In genomic region chr20:12976720-12977633, GRCh38 we compare ENCODE assay signal across 21 cellular contexts. TPM values are rescaled to one million over a fixed set of nuclear protein-coding genes. Genes with fewer than 3 reads are reported as not detected.
"Had no signal": no experiment of that assay in that cellular context is flagged by ENCODE, and none has a peak within 500 bp of the region (broad histone marks: within the 10 kb centered on the region; RNA-seq: fewer than 3 reads in every experiment).

No MANE protein-coding gene starts in this region.

- FAIRE-seq: endometrium had no signal

- H3K9me3 Mint-ChIP-seq: activated B cell treated with CpG ODN at 0.5 μM for 24 hours; activated CD4-positive, alpha-beta T cell treated with anti-CD3 and anti-CD28 coated beads, Interleukin-2, amount 10 ng/mL, durations not matched to agents 24 days and 14 days; activated naive CD4-positive, alpha-beta T cell treated with anti-CD3 and anti-CD28 coated beads, Interleukin-2, amount 50 U/mL, for 72 hours; activated T-cell treated with anti-CD3 and anti-CD28 coated beads, Interleukin-2, amount 50 U/mL, for 72 hours had no signal

- H3K27ac ChIP-seq: colonic mucosa, lower lobe of right lung, neural progenitor cell, ovary, sigmoid colon, tibial artery, uterus had no signal

- H3K36me3 ChIP-seq: colonic mucosa, lower lobe of right lung, neural progenitor cell, ovary, sigmoid colon, tibial artery, uterus had no signal

- H3K27me3 Mint-ChIP-seq: activated B cell treated with CpG ODN at 0.5 μM for 24 hours had no signal

- H3K4me1 ChIP-seq: colonic mucosa, lower lobe of right lung, neural progenitor cell, sigmoid colon, tibial artery, uterus had no signal

- DNase-seq: activated B cell treated with CpG ODN at 0.5 μM for 24 hours; activated CD4-positive, alpha-beta T cell treated with anti-CD3 and anti-CD28 coated beads, Interleukin-2, amount 10 ng/mL, durations not matched to agents 24 days and 14 days; activated CD8-positive, alpha-beta memory T cell treated with anti-CD3 and anti-CD28 coated beads, Interleukin-2, amount 50 U/mL, for 48 hours; activated gamma-delta T cell; activated T-cell treated with anti-CD3 and anti-CD28 coated beads, Interleukin-2, amount 50 U/mL, for 72 hours; central memory CD4-positive, alpha-beta T cell; colonic mucosa; kidney; lower lobe of right lung; midbrain; ovary; sigmoid colon; stimulated activated CD4-positive, alpha-beta T cell treated with anti-CD3 and anti-CD28 coated beads, Interleukin-12 subunit alpha, Interleukin-12 subunit beta, amount 100 ng/mL, for 4 hours; stimulated activated CD4-positive, alpha-beta T cell treated with anti-CD3 and anti-CD28 coated beads, Interleukin-2, amount 100 ng/mL, for 24 hours; T-helper 17 cell; tibial artery; uterus had no signal

- H3K4me3 ChIP-seq: colonic mucosa, lower lobe of right lung, neural progenitor cell, ovary, sigmoid colon, tibial artery, uterus had no signal

- H3K4me3 Mint-ChIP-seq: activated B cell treated with CpG ODN at 0.5 μM for 24 hours; activated CD4-positive, alpha-beta T cell treated with anti-CD3 and anti-CD28 coated beads, Interleukin-2, amount 10 ng/mL, durations not matched to agents 24 days and 14 days; activated T-cell treated with anti-CD3 and anti-CD28 coated beads, Interleukin-2, amount 50 U/mL, for 72 hours; neural progenitor cell; T-helper 17 cell had no signal

- H3K27me3 ChIP-seq: colonic mucosa, neural progenitor cell, ovary, sigmoid colon, tibial artery, uterus had no signal

- H2AFZ ChIP-seq: neural progenitor cell had no signal

- H3K36me3 Mint-ChIP-seq: activated naive CD4-positive, alpha-beta T cell treated with anti-CD3 and anti-CD28 coated beads, Interleukin-2, amount 50 U/mL, for 72 hours; neural progenitor cell had no signal

- ATAC-seq: activated naive CD4-positive, alpha-beta T cell treated with anti-CD3 and anti-CD28 coated beads, Interleukin-2, amount 50 U/mL, for 72 hours; activated T-cell treated with anti-CD3 and anti-CD28 coated beads, Interleukin-2, amount 50 U/mL, for 72 hours; esophagus mucosa; T-helper 17 cell had no signal

- H3K4me2 ChIP-seq: neural progenitor cell had no signal

- H3K4me1 Mint-ChIP-seq: activated B cell treated with CpG ODN at 0.5 μM for 24 hours; activated CD4-positive, alpha-beta T cell treated with anti-CD3 and anti-CD28 coated beads, Interleukin-2, amount 10 ng/mL, durations not matched to agents 24 days and 14 days; neural progenitor cell; T-helper 17 cell had no signal

- H3K27ac Mint-ChIP-seq: activated B cell treated with CpG ODN at 0.5 μM for 24 hours; activated CD4-positive, alpha-beta T cell treated with anti-CD3 and anti-CD28 coated beads, Interleukin-2, amount 10 ng/mL, durations not matched to agents 24 days and 14 days; activated T-cell treated with anti-CD3 and anti-CD28 coated beads, Interleukin-2, amount 50 U/mL, for 72 hours; neural progenitor cell; T-helper 17 cell had no signal

- H3K9me3 ChIP-seq: colonic mucosa, lower lobe of right lung, ovary, sigmoid colon, tibial artery, uterus had no signal

RNA-seq across cellular contexts. Expression of gene SPTLC3, which starts 31.8 kb away (rescaled TPM):
- total RNA-seq: activated B cell treated with CpG ODN at 0.5 μM for 24 hours had no signal
